In the genomic region with DNA sequence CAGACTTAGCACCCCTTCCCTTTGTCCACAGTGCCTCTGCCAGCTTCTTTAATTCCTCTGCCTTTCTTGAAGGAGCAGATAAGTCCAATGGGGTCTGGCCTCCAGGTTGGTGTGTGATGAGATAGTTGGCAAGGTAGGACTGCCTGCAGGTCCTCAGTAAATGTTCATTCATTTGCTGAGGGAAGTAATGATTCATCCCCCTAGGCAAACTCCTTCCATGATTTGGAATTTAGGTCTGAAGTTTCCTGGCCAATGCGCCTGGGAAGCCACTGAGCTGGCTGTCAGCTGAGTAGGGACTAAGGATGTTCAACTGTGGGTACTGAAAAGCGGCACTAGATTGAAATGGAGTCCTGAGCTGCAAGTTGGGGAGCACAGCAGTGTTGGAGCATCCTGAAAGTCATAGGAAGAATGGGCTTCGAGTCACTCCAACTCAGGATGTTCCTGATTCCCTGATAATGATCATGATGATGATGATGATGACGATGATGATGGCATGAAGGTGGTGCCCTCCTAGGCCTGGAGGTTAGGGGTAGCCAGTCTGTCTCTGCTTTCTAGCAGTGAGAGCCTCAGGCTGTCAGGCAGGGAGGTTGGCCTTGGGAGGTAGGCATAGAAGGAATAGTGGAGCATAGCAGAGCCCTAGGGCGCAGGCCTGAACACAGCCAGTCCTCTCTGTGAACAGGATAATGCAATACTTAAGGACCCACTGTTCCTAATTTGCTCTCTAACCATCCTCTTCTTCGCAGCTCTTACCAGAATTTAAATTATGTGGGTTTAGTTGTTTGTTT, we compare ENCODE assay signal across 1 cellular context.
TF ChIP-seq lines count a peak whose summit lies in the region.

No MANE protein-coding gene starts in this region.

TF ChIP-seq in H1, 55 proteins besides CTCF, POLR2A, EP300 and RAD21:
- TF ChIP-seq GTF2F1 (IDR thresholded peaks at IDR 0.05; ENCODE audit: borderline replicate concordance, low read depth, low read length) = no peak
- TF ChIP-seq NANOG (IDR thresholded peaks at IDR 0.05; ENCODE audit: insufficient read depth, low read depth, low read length, poor library complexity, severe bottlenecking) = no peak
- TF ChIP-seq CHD7 (IDR thresholded peaks at IDR 0.05; ENCODE audit: insufficient replicate concordance, low read length) = no peak
- TF ChIP-seq CBX8 (IDR thresholded peaks at IDR 0.05; ENCODE audit: borderline replicate concordance, low read depth, low read length) = no peak
- TF ChIP-seq, protein P1, sequence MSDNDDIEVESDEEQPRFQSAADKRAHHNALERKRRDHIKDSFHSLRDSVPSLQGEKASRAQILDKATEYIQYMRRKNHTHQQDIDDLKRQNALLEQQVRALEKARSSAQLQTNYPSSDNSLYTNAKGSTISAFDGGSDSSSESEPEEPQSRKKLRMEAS (IDR thresholded peaks at IDR 0.05) = no peak
- no peak for TF ChIP-seq SP2 (IDR thresholded peaks at IDR 0.05; ENCODE audit: low read length)
- TF ChIP-seq CEBPB (IDR thresholded peaks at IDR 0.05; ENCODE audit: low read depth, low read length) = no peak
- no peak for TF ChIP-seq EZH2 (IDR thresholded peaks at IDR 0.05; ENCODE audit: low read depth, low read length, severe bottlenecking)
- TF ChIP-seq TCF12 (IDR thresholded peaks at IDR 0.05; ENCODE audit: low read depth, low read length) = no peak
- TF ChIP-seq CHD2 (IDR thresholded peaks at IDR 0.05; ENCODE audit: low read length) = no peak
- no peak for TF ChIP-seq NRF1 (IDR thresholded peaks at IDR 0.05; ENCODE audit: low read depth, low read length)
- TF ChIP-seq CBX5 (IDR thresholded peaks at IDR 0.05; ENCODE audit: low read depth, low read length) = no peak
